ENCODE assay signal across 18 cellular contexts in genomic region chr2:36425771-36426340, GRCh38.
"Had no signal": no experiment of that assay in that cellular context is flagged by ENCODE, and none has a peak within 500 bp of the region (broad histone marks: within the 10 kb centered on the region; RNA-seq: fewer than 3 reads in every experiment).

No MANE protein-coding gene starts in this region.

- H3K27ac Mint-ChIP-seq: activated naive CD4-positive, alpha-beta T cell treated with anti-CD3 and anti-CD28 coated beads, Interleukin-2, amount 50 U/mL, for 72 hours; effector memory CD8-positive, alpha-beta T cell; memory B cell; neural progenitor cell; T-helper 2 cell treated with Interferon-gamma antibody and Interleukin-4, amounts not matched to agents 5 μg/mL and 100 μg/mL, for 36 hours had no signal

- H3K9me3 ChIP-seq: esophagus squamous epithelium, gastroesophageal sphincter, heart left ventricle, left ventricle myocardium inferior, prostate gland, right atrium auricular region, tibial nerve had no signal

- H3K4me1 Mint-ChIP-seq: memory B cell had no signal

- H3K9ac ChIP-seq: neural progenitor cell had no signal

- H3K4me1 ChIP-seq: prostate gland had no signal

- H3K4me2 ChIP-seq: neural progenitor cell had no signal

- ATAC-seq: activated naive CD4-positive, alpha-beta T cell treated with anti-CD3 and anti-CD28 coated beads, Interleukin-2, amount 50 U/mL, for 72 hours; effector memory CD8-positive, alpha-beta T cell; gastroesophageal sphincter; heart left ventricle; stimulated activated naive CD8-positive, alpha-beta T cell treated with anti-CD3 and anti-CD28 coated beads, Interleukin-15, Interleukin-2, amounts not matched to agents 100 U/mL and 50 U/mL, for 24 hours had no signal

- H3K4me3 ChIP-seq: esophagus squamous epithelium, gastroesophageal sphincter, heart left ventricle, left ventricle myocardium inferior, neural progenitor cell, prostate gland, right atrium auricular region, tibial nerve had no signal

- DNase-seq: activated CD4-positive, alpha-beta T cell treated with anti-CD3 and anti-CD28 coated beads, Interleukin-2, amount 50 U/mL, for 48 hours; activated gamma-delta T cell treated with Interleukin-2 at 50 U/mL for 16 hours; dermis blood vessel endothelial cell; effector memory CD8-positive, alpha-beta T cell; esophagus squamous epithelium; heart left ventricle; left ventricle myocardium inferior; stimulated activated CD4-positive, alpha-beta T cell treated with anti-CD3 and anti-CD28 coated beads, Interleukin-2, amount 100 ng/mL, for 24 hours; stimulated activated naive CD8-positive, alpha-beta T cell treated with anti-CD3 and anti-CD28 coated beads, Interleukin-15, Interleukin-2, amounts not matched to agents 100 U/mL and 50 U/mL, for 24 hours; substantia nigra had no signal

- H3K36me3 ChIP-seq: esophagus squamous epithelium, heart left ventricle, left ventricle myocardium inferior, neural progenitor cell, prostate gland, right atrium auricular region, tibial nerve had no signal

- H3K9me3 Mint-ChIP-seq: activated naive CD4-positive, alpha-beta T cell treated with anti-CD3 and anti-CD28 coated beads, Interleukin-2, amount 50 U/mL, for 72 hours; effector memory CD8-positive, alpha-beta T cell; memory B cell; neural progenitor cell; T-helper 2 cell treated with Interferon-gamma antibody and Interleukin-4, amounts not matched to agents 5 μg/mL and 100 μg/mL, for 36 hours had no signal

- H3K27me3 ChIP-seq: esophagus squamous epithelium, gastroesophageal sphincter, heart left ventricle, neural progenitor cell, right atrium auricular region, tibial nerve had no signal

- H2AFZ ChIP-seq: neural progenitor cell had no signal

- H3K27ac ChIP-seq: esophagus squamous epithelium, gastroesophageal sphincter, heart left ventricle, left ventricle myocardium inferior, neural progenitor cell, prostate gland, right atrium auricular region, tibial nerve had no signal

- H3K27me3 Mint-ChIP-seq: effector memory CD8-positive, alpha-beta T cell had no signal

- H3K36me3 Mint-ChIP-seq: activated naive CD4-positive, alpha-beta T cell treated with anti-CD3 and anti-CD28 coated beads, Interleukin-2, amount 50 U/mL, for 72 hours; memory B cell had no signal

- H3K4me3 Mint-ChIP-seq: effector memory CD8-positive, alpha-beta T cell; memory B cell; neural progenitor cell; T-helper 2 cell treated with Interferon-gamma antibody and Interleukin-4, amounts not matched to agents 5 μg/mL and 100 μg/mL, for 36 hours had no signal
